In genomic region chr17:48961516-48962233, GRCh38 we compare ENCODE assay signal across 11 cellular contexts. TPM values are rescaled to one million over a fixed set of nuclear protein-coding genes. Genes with fewer than 3 reads are reported as not detected.
DNase-seq lines count a peak whose midpoint lies in the region; ATAC-seq and TF ChIP-seq lines count a peak whose summit lies in the region.
"Had no signal": no experiment of that assay in that cellular context is flagged by ENCODE, and none has a peak within 500 bp of the region (broad histone marks: within the 10 kb centered on the region; RNA-seq: fewer than 3 reads in every experiment).

No MANE protein-coding gene starts in this region.

- TF ChIP-seq CTCF in smooth muscle cell (IDR thresholded peaks at IDR 0.05; ENCODE audit: borderline replicate concordance, insufficient read depth, poor library complexity, severe bottlenecking) (no peak), psoas muscle (IDR thresholded peaks at IDR 0.05) (no peak)

- H2AFZ ChIP-seq in smooth muscle cell (ENCODE audit: low read depth) = peak overlapping the region; percentile 80

- H3K4me3 ChIP-seq in smooth muscle cell (peak overlapping the region; percentile 13), psoas muscle (no peak overlapping the region)
- H3K4me3 ChIP-seq: sigmoid colon had no signal

- H3K4me1 ChIP-seq in smooth muscle cell (ENCODE audit: low read depth) = peaks cover 16% of the 10 kb centered on the region
- no peaks in the 10 kb centered on the region for H3K4me1 ChIP-seq in psoas muscle
- H3K4me1 ChIP-seq: sigmoid colon had no signal

- peaks cover 7% of the 10 kb centered on the region for H3F3A ChIP-seq in smooth muscle cell (ENCODE audit: low read depth)

- 23% methylated on average over 10 of the region's 10 CpGs for WGBS in smooth muscle cell (ENCODE audit: low lambda C conversion rate)
- WGBS in psoas muscle, 3 donors = 24 to 41% (median 29%) methylated on average over 10 of the region's 10 CpGs

- no peaks in the 10 kb centered on the region for H3K27me3 ChIP-seq in smooth muscle cell (ENCODE audit: low read depth)
- peaks cover 0 to 58% (median 4%) of the 10 kb centered on the region in 3 donors for H3K27me3 ChIP-seq in psoas muscle (ENCODE audit: insufficient read depth in 3 of 3, low read length in 2 of 3)

- H3K36me3 ChIP-seq in smooth muscle cell (ENCODE audit: low read depth) = no peaks in the 10 kb centered on the region
- H3K36me3 ChIP-seq in psoas muscle (ENCODE audit: insufficient read depth in 1 of 2, low read depth in 1 of 2) = no peaks in the 10 kb centered on the region
- H3K36me3 ChIP-seq: sigmoid colon had no signal

- H3K9me3 ChIP-seq in smooth muscle cell (replicated peaks; ENCODE audit: low read depth) (no peaks in the 10 kb centered on the region), psoas muscle (no peaks in the 10 kb centered on the region)
- H3K9me3 ChIP-seq: sigmoid colon had no signal

- H4K20me1 ChIP-seq in smooth muscle cell (ENCODE audit: low read depth) = no peaks in the 10 kb centered on the region

- no peak for ATAC-seq in psoas muscle

- peak overlapping the region; percentile 81 for H3K27ac ChIP-seq in smooth muscle cell (ENCODE audit: low read depth)
- H3K27ac ChIP-seq in psoas muscle = no peak overlapping the region
- H3K27ac ChIP-seq: 22Rv1, sigmoid colon had no signal

- H3K79me2 ChIP-seq in smooth muscle cell (ENCODE audit: low read depth) = no peaks in the 10 kb centered on the region

- DNase-seq in NCI-H82 (lab: John Stamatoyannopoulos, UW) = peak; percentile 70
- no peak for DNase-seq in NCI-H82 treated with DMSO at 0.1 percent for 48 hours (lab: John Stamatoyannopoulos, UW; ENCODE audit: unreplicated experiment)
- peak; percentile 25 for DNase-seq in SKM-1 treated with dmso at 0.1 percent for 144 hours (lab: John Stamatoyannopoulos, UW; ENCODE audit: unreplicated experiment)
- DNase-seq in glomerular visceral epithelial cell (ENCODE audit: extremely low spot score) = peak; percentile 80
- DNase-seq in smooth muscle cell (lab: John Stamatoyannopoulos, UW; ENCODE audit: unreplicated experiment) = peak; percentile 23
- DNase-seq in NCI-H524 treated with DMSO at 0.1 percent for 48 hours (lab: John Stamatoyannopoulos, UW) = no peak
- DNase-seq in psoas muscle = no peak
- DNase-seq in NOMO-1 treated with dmso at 0.1 percent for 144 hours (lab: John Stamatoyannopoulos, UW; ENCODE audit: unreplicated experiment) = no peak
- DNase-seq: sigmoid colon had no signal

- H3K9ac ChIP-seq in smooth muscle cell (ENCODE audit: low read depth) = peak overlapping the region; percentile 18

- intact Hi-C loops in psoas muscle (cut with DNase I) = no loop called here

- peak overlapping the region; percentile 76 for H3K4me2 ChIP-seq in smooth muscle cell

RNA-seq across cellular contexts. Expression of gene GIP, which starts 6.7 kb away (rescaled TPM):
- total RNA-seq in smooth muscle cell = not detected in 2 replicates
- polyA plus RNA-seq in smooth muscle cell = 1.6 and 1.9 TPM in 2 replicates
- not detected for total RNA-seq in psoas muscle
- polyA plus RNA-seq in psoas muscle = not detected
- total RNA-seq: lower leg skin, sigmoid colon had no signal
- polyA plus RNA-seq: sigmoid colon had no signal

RNA-seq across cellular contexts. Expression of gene SNF8, which starts 17.0 kb away (rescaled TPM):
- total RNA-seq in smooth muscle cell (69.0 and 69.6 TPM in 2 replicates), psoas muscle (10 to 100 TPM; 69.7 to 96.7 (median 75.0) TPM)
- polyA plus RNA-seq in smooth muscle cell (260 and 263 TPM in 2 replicates), psoas muscle (100 to 1,000 TPM; 113 to 188 (median 149) TPM)

RNA-seq across cellular contexts. Expression of gene IGF2BP1, which starts 35.5 kb away (rescaled TPM):
- total RNA-seq in smooth muscle cell (51.0 and 54.6 TPM in 2 replicates), psoas muscle (not detected)
- polyA plus RNA-seq in smooth muscle cell (49.7 and 51.4 TPM in 2 replicates), psoas muscle (not detected)
- total RNA-seq: lower leg skin had no signal

RNA-seq across cellular contexts. Expression of gene UBE2Z, which starts 53.5 kb away (rescaled TPM):
- total RNA-seq in smooth muscle cell (67.5 and 82.5 TPM in 2 replicates), psoas muscle (10 to 100 TPM; 29.8 to 46.7 (median 34.8) TPM)
- polyA plus RNA-seq in smooth muscle cell (73.2 and 74.3 TPM in 2 replicates), psoas muscle (10 to 100 TPM; 22.0 to 47.2 (median 36.5) TPM)

Comparison
In these comparisons a context has a peak if more than half of its experiments do, and no peak if none do; other contexts are left out.
1. DNase-seq: peak in NCI-H82 (single experiment), SKM-1 treated with dmso at 0.1 percent for 144 hours (single experiment), glomerular visceral epithelial cell (single experiment) and smooth muscle cell (single experiment); none in NCI-H82 treated with DMSO at 0.1 percent for 48 hours (single experiment), NCI-H524 treated with DMSO at 0.1 percent for 48 hours (single experiment), psoas muscle (0 of 2) and NOMO-1 treated with dmso at 0.1 percent for 144 hours (single experiment).
2. RNA of gene IGF2BP1, which starts 35.5 kb away (total RNA-seq): 51.0 to 54.6 TPM in smooth muscle cell; not detected in psoas muscle; every median in the first group is over 10 times any median in the second.